20 cellular contexts compared by ENCODE assay signal in the genomic region with DNA sequence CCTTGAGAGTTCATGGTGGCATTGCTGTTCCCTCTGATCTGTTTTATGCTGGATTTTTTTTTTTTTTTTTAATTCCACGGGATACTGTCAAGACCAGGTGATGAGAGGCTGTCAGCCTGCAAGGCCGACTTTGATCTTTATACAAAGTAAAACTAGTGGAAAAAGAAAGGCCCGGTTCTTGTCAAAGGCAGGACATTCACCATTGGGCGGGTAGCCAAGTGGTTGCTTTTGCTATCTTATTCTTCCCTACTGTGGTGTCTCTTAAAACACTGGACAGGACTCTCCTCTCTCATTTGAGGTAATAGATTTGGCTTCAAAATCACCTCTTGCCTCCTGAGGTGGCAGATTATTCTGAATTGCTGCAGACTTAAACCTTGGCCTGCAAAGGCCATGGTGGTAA.
DNase-seq lines count a peak whose midpoint lies in the region; ATAC-seq and TF ChIP-seq lines count a peak whose summit lies in the region.
"Had no signal": no experiment of that assay in that cellular context is flagged by ENCODE, and none has a peak within 500 bp of the region (broad histone marks: within the 10 kb centered on the region; RNA-seq: fewer than 3 reads in every experiment).

No MANE protein-coding gene starts in this region.

- no peaks in the 10 kb centered on the region for H3K79me2 ChIP-seq in hepatocyte

- H2AFZ ChIP-seq in hepatocyte, result no peak overlapping the region

- no peak overlapping the region for H3K4me2 ChIP-seq in hepatocyte
- H3K4me2 ChIP-seq: A549 had no signal

- H3K4me1 ChIP-seq in right atrium auricular region (peaks cover 0 to 7% of the 10 kb centered on the region in 2 donors), left ventricle myocardium inferior (no peaks in the 10 kb centered on the region), hepatocyte (ENCODE audit: insufficient read depth) (no peaks in the 10 kb centered on the region)
- H3K4me1 ChIP-seq: A549 had no signal

- ATAC-seq in Right ventricle myocardium superior (ENCODE audit: poor library complexity) (peak; percentile 12), left ventricle myocardium superior (peak; percentile 15)
- ATAC-seq: A549 had no signal

- no peak for TF ChIP-seq CTCF in right atrium auricular region (IDR thresholded peaks at IDR 0.05)
- no peak for TF ChIP-seq CTCF in left ventricle myocardium inferior (IDR thresholded peaks at IDR 0.05; ENCODE audit: borderline replicate concordance)
- TF ChIP-seq CTCF in astrocyte of the spinal cord (IDR thresholded peaks at IDR 0.05; ENCODE audit: low read depth, low read length), result no peak
- TF ChIP-seq CTCF in nephron progenitor cell (IDR thresholded peaks at IDR 0.05), result no peak
- TF ChIP-seq CTCF in hepatocyte (IDR thresholded peaks at IDR 0.05; ENCODE audit: poor library complexity), result no peak

- H3K27me3 ChIP-seq in right atrium auricular region, result no peaks in the 10 kb centered on the region
- H3K27me3 ChIP-seq in left ventricle myocardium inferior (ENCODE audit: low read depth), result no peaks in the 10 kb centered on the region
- H3K27me3 ChIP-seq in hepatocyte, result no peaks in the 10 kb centered on the region

- H3K36me3 ChIP-seq in right atrium auricular region (no peaks in the 10 kb centered on the region), left ventricle myocardium inferior (peaks cover 5% of the 10 kb centered on the region), hepatocyte (replicated peaks; ENCODE audit: insufficient read depth, low read depth) (no peaks in the 10 kb centered on the region)
- H3K36me3 ChIP-seq: HAP-1 had no signal

- intact Hi-C loops in Right ventricle myocardium superior (cut with DNase I), result no loop called here
- intact Hi-C loops in left ventricle myocardium superior (cut with micrococcal nuclease), result no loop called here
- intact Hi-C loops in left ventricle myocardium inferior (cut with micrococcal nuclease), result no loop called here

- no peaks in the 10 kb centered on the region for H4K20me1 ChIP-seq in hepatocyte (ENCODE audit: insufficient read depth, poor library complexity, severe bottlenecking)

- H3K4me3 ChIP-seq in right atrium auricular region, result no peak overlapping the region
- H3K4me3 ChIP-seq in left ventricle myocardium inferior, result no peak overlapping the region
- H3K4me3 ChIP-seq in astrocyte of the spinal cord (ENCODE audit: low read depth, low read length), result no peak overlapping the region
- no peak overlapping the region for H3K4me3 ChIP-seq in hepatocyte
- H3K4me3 ChIP-seq: A549, HAP-1 had no signal

- peak overlapping the region; percentile 64 for H3K27ac Mint-ChIP-seq in nephron progenitor cell
- H3K27ac Mint-ChIP-seq: CD4-positive, alpha-beta memory T cell; HFFc6 had no signal

- peaks cover 17% of the 10 kb centered on the region for H3K4me1 Mint-ChIP-seq in nephron progenitor cell

- in situ Hi-C loops in astrocyte of the spinal cord (cut with HindIII; ENCODE audit: low sequenced_read_pairs), result no loop called here

- 60% methylated on average over 4 of the region's 4 CpGs for WGBS in hepatocyte (ENCODE audit: low lambda C conversion rate, missing lambda C conversion rate)

- H3K9me3 ChIP-seq in right atrium auricular region (no peaks in the 10 kb centered on the region), left ventricle myocardium inferior (replicated peaks) (no peaks in the 10 kb centered on the region), hepatocyte (ENCODE audit: low read depth) (no peaks in the 10 kb centered on the region)
- H3K9me3 ChIP-seq: A549, HAP-1 had no signal

- no peak overlapping the region for H3K4me3 Mint-ChIP-seq in nephron progenitor cell
- H3K4me3 Mint-ChIP-seq: CD4-positive, alpha-beta memory T cell; HFFc6 had no signal

- H3K27ac ChIP-seq in right atrium auricular region, result no peak overlapping the region
- H3K27ac ChIP-seq in left ventricle myocardium inferior (replicated peaks), result no peak overlapping the region
- no peak overlapping the region for H3K27ac ChIP-seq in hepatocyte
- H3K27ac ChIP-seq: A549 had no signal

- H3K36me3 Mint-ChIP-seq in nephron progenitor cell (ENCODE audit: low read depth), result peaks cover 13% of the 10 kb centered on the region

- H3K9me3 Mint-ChIP-seq in nephron progenitor cell, result peaks cover 7% of the 10 kb centered on the region
- H3K9me3 Mint-ChIP-seq: CD4-positive, alpha-beta memory T cell; HFFc6 had no signal

- no peaks in the 10 kb centered on the region for H3K27me3 Mint-ChIP-seq in nephron progenitor cell (ENCODE audit: low read depth, poor library complexity)
- H3K27me3 Mint-ChIP-seq: CD4-positive, alpha-beta memory T cell had no signal

- no peak for DNase-seq in Right ventricle myocardium superior
- no peak for DNase-seq in right atrium auricular region (ENCODE audit: low spot score)
- DNase-seq in left ventricle myocardium superior, result no peak
- no peak for DNase-seq in left ventricle myocardium inferior
- DNase-seq in astrocyte of the spinal cord (ENCODE audit: low read depth, low spot score), result peak; percentile 7
- no peak for DNase-seq in nephron progenitor cell
- no peak for DNase-seq in NCI-H128 (lab: John Stamatoyannopoulos, UW; ENCODE audit: unreplicated experiment)
- no peak for DNase-seq in hepatocyte (ENCODE audit: low spot score)
- DNase-seq: 8988T; ACHN; C1 segment of cervical spinal cord; Calu3; CD4-positive, alpha-beta memory T cell; COR-L47; DMS53; GF-D8; GOT3; HFFc6 had no signal

- H3K9me2 ChIP-seq in hepatocyte (replicated peaks; ENCODE audit: insufficient read depth), result no peaks in the 10 kb centered on the region
